16 cellular contexts compared by ENCODE assay signal in genomic region chr13:108361769-108362168, GRCh38.
"Had no signal": no experiment of that assay in that cellular context is flagged by ENCODE, and none has a peak within 500 bp of the region (broad histone marks: within the 10 kb centered on the region; RNA-seq: fewer than 3 reads in every experiment).

No MANE protein-coding gene starts in this region.

- FAIRE-seq: islet of Langerhans, urothelium cell line had no signal

- H3K9me3 ChIP-seq: heart right ventricle, suprapubic skin, thyroid gland had no signal

- H3K27ac ChIP-seq: coronary artery, heart right ventricle, suprapubic skin, thyroid gland had no signal

- ATAC-seq: heart right ventricle; naive thymus-derived CD4-positive, alpha-beta T cell; right cardiac atrium had no signal

- H3K4me3 ChIP-seq: coronary artery, heart right ventricle, suprapubic skin, thyroid gland had no signal

- H3K4me1 ChIP-seq: heart right ventricle, suprapubic skin, thyroid gland had no signal

- H3K27me3 ChIP-seq: suprapubic skin, thyroid gland had no signal

- DNase-seq: effector CD4-positive, alpha-beta T cell; foreskin melanocyte; heart right ventricle; hypothalamus; kidney glomerular epithelial cell; mesendoderm; naive thymus-derived CD4-positive, alpha-beta T cell; right cardiac atrium; stimulated activated CD4-positive, alpha-beta T cell treated with anti-CD3 and anti-CD28 coated beads, Interleukin-15, amount 100 ng/mL, for 24 hours; stimulated activated CD4-positive, alpha-beta T cell treated with anti-CD3 and anti-CD28 coated beads, Interleukin-1b, Interleukin-23, amount 100 ng/mL, for 48 hours; stimulated activated naive CD4-positive, alpha-beta T cell; thyroid gland had no signal

- H3K36me3 ChIP-seq: heart right ventricle, suprapubic skin, thyroid gland had no signal
